1 cellular context compared by ENCODE assay signal in genomic region chr4:11428161-11428700, GRCh38.
TF ChIP-seq lines count a peak whose summit lies in the region.

No MANE protein-coding gene starts in this region.

TF ChIP-seq in SK-N-SH, 30 proteins besides CTCF, POLR2A, EP300 and RAD21 (continued from another document):
- no peak for TF ChIP-seq ZBTB33 (IDR thresholded peaks at IDR 0.05; ENCODE audit: borderline replicate concordance, low read depth)
